Comparison of ENCODE assay signal across 11 cellular contexts in the genomic region with DNA sequence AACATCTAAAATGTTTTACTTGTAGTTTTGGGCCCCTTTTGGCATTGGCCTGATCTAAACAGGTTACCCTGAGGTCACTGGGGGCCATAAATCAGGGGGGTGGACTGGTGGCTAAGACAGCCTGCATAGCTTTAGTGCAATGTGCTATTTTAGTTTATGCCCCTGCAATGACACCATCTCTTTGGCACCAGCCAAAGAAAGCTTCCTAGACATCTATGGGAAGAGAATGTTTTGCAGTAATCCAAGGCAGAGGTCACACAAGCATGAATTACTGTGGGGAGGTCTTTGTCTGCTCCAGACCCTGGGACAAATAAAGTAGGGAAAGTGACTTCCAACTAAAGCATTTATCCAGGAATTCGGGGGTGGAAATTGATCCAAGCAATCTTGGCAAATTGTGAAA. TPM values are rescaled to one million over a fixed set of nuclear protein-coding genes. Genes with fewer than 3 reads are reported as not detected.
A peak's percentile ranks its signal among the peaks of the same experiment; 100 is the strongest.
DNase-seq lines count a peak whose midpoint lies in the region; ATAC-seq and TF ChIP-seq lines count a peak whose summit lies in the region.
"Had no signal": no experiment of that assay in that cellular context is flagged by ENCODE, and none has a peak within 500 bp of the region (broad histone marks: within the 10 kb centered on the region; RNA-seq: fewer than 3 reads in every experiment).

No MANE protein-coding gene starts in this region.

- no peaks in the 10 kb centered on the region for H3K9me3 ChIP-seq in right atrium auricular region
- H3K9me3 ChIP-seq in adipocyte (ENCODE audit: control insufficient read depth, low read length): no peaks in the 10 kb centered on the region
- H3K9me3 ChIP-seq in thyroid gland: no peaks in the 10 kb centered on the region
- H3K9me3 ChIP-seq: colonic mucosa had no signal

- no peak for TF ChIP-seq POLR2A in thyroid gland (IDR thresholded peaks at IDR 0.05)

- no peaks in the 10 kb centered on the region for H3K27me3 ChIP-seq in right atrium auricular region
- H3K27me3 ChIP-seq in adipocyte (replicated peaks; ENCODE audit: control insufficient read depth, insufficient read depth, low read length): no peaks in the 10 kb centered on the region
- no peaks in the 10 kb centered on the region for H3K27me3 ChIP-seq in thyroid gland
- H3K27me3 ChIP-seq: colonic mucosa had no signal

- ATAC-seq in Right ventricle myocardium inferior (peak; percentile 83), left colon (no peak), HG02970 (IDR thresholded peaks at IDR 0.05; ENCODE audit: low FRiP score, unreplicated experiment) (no peak)

- H3K4me1 ChIP-seq in right atrium auricular region: peaks cover 0 to 24% of the 10 kb centered on the region in 2 donors
- peaks cover 54% of the 10 kb centered on the region for H3K4me1 ChIP-seq in adipocyte (ENCODE audit: control insufficient read depth, insufficient read depth, low read length)
- H3K4me1 ChIP-seq in thyroid gland: peaks cover 17 to 37% of the 10 kb centered on the region in 2 donors
- H3K4me1 ChIP-seq: colonic mucosa had no signal

- intact Hi-C loops in Right ventricle myocardium inferior (cut with DNase I): no loop called here
- intact Hi-C loops in thyroid gland (cut with DNase I): no loop called here
- intact Hi-C loops in left colon (cut with DNase I, micrococcal nuclease): no loop called here

- no peak overlapping the region for H3K9ac ChIP-seq in adipocyte (ENCODE audit: low read length)

- no peak for DNase-seq in Right ventricle myocardium inferior (ENCODE audit: missing footprints)
- DNase-seq in right atrium auricular region (ENCODE audit: low spot score): no peak
- peak; percentile 50 for DNase-seq in adipocyte (ENCODE audit: low read depth)
- peak; percentile 24 for DNase-seq in kidney glomerular epithelial cell (lab: John Stamatoyannopoulos, UW)
- DNase-seq in thyroid gland: no peak
- DNase-seq in HT-29 (ENCODE audit: low spot score): no peak
- no peak for DNase-seq in left colon
- DNase-seq: colonic mucosa, KG1 had no signal

- no peak overlapping the region for H3K4me3 ChIP-seq in right atrium auricular region
- peak overlapping the region; percentile 16 for H3K4me3 ChIP-seq in adipocyte (ENCODE audit: low read length)
- no peak overlapping the region for H3K4me3 ChIP-seq in thyroid gland (replicated peaks in 1 of 3)
- H3K4me3 ChIP-seq: colonic mucosa had no signal

- TF ChIP-seq CTCF in right atrium auricular region (IDR thresholded peaks at IDR 0.05) (no peak), thyroid gland (IDR thresholded peaks at IDR 0.05) (no peak)

- no peaks in the 10 kb centered on the region for H3K36me3 ChIP-seq in right atrium auricular region
- H3K36me3 ChIP-seq in adipocyte (ENCODE audit: control insufficient read depth, insufficient read depth, low read length, severe bottlenecking): no peaks in the 10 kb centered on the region
- H3K36me3 ChIP-seq in thyroid gland: no peaks in the 10 kb centered on the region
- H3K36me3 ChIP-seq: colonic mucosa had no signal

- H3K27ac ChIP-seq in right atrium auricular region: peak overlapping the region in 1 of 2 donors; percentile 29
- H3K27ac ChIP-seq in thyroid gland: peak overlapping the region in 2 of 3 donors; percentile 50 to 54
- H3K27ac ChIP-seq: colonic mucosa, VCaP had no signal

- WGBS in thyroid gland, 2 donors: 73 to 79% methylated on average over 1 of the region's 1 CpG

RNA-seq across cellular contexts. Expression of a gene that starts 5.4 kb away (rescaled TPM):
- total RNA-seq in Right ventricle myocardium inferior (2.6 TPM), right atrium auricular region (1 to 10 TPM; 2.4 to 7.3 TPM), thyroid gland (10 to 100 TPM in 1 of 4 donors, 1 to 10 TPM in 3; 3.1 to 13.0 (median 8.4) TPM), left colon (1 to 10 TPM; 1.7 to 2.8 TPM)
- 0.20 and 0.29 TPM in 2 replicates for total RNA-seq in HT-29 (2014; rRNA removed; shearing (Covaris generic))

Comparison
In these comparisons a context has a peak if more than half of its experiments do, and no peak if none do; other contexts are left out.
1. DNase-seq: peak in adipocyte (single experiment) and kidney glomerular epithelial cell (single experiment); none in Right ventricle myocardium inferior (single experiment), right atrium auricular region (single experiment), thyroid gland (0 of 2), HT-29 (single experiment) and left colon (0 of 2).